16 cellular contexts compared by ENCODE assay signal in genomic region chr9:120398286-120398685, GRCh38.
DNase-seq lines count a peak whose midpoint lies in the region; ATAC-seq and TF ChIP-seq lines count a peak whose summit lies in the region.
"Had no signal": no experiment of that assay in that cellular context is flagged by ENCODE, and none has a peak within 500 bp of the region (broad histone marks: within the 10 kb centered on the region; RNA-seq: fewer than 3 reads in every experiment).

No MANE protein-coding gene starts in this region.

- H3K4me2 ChIP-seq in GM23248 (ENCODE audit: unreplicated experiment): no peak overlapping the region

- no peak for TF ChIP-seq POLR2A in GM18505 (IDR thresholded peaks at IDR 0.05; ENCODE audit: borderline replicate concordance, extremely low read depth, insufficient read depth, insufficient read length)

- H3K27me3 ChIP-seq in GM23248 (replicated peaks; ENCODE audit: insufficient read depth): no peaks in the 10 kb centered on the region
- H3K27me3 ChIP-seq in adipocyte (replicated peaks; ENCODE audit: control insufficient read depth, insufficient read depth, low read length): no peaks in the 10 kb centered on the region

- peaks cover 51% of the 10 kb centered on the region for H3F3A ChIP-seq in GM23248 (ENCODE audit: insufficient read depth)

- peaks cover 6% of the 10 kb centered on the region; the same call in 1 of the 2 replicates for H3K79me2 ChIP-seq in GM23248 (ENCODE audit: insufficient read depth)

- no peaks in the 10 kb centered on the region for H3K27me3 Mint-ChIP-seq in T-helper 17 cell
- H3K27me3 Mint-ChIP-seq: CD4-positive, alpha-beta T cell had no signal

- in situ Hi-C loops in GM23248 (cut with MboI): no loop called here

- DNase-seq in GM23248: peak; percentile 51
- DNase-seq in adipocyte (ENCODE audit: low read depth): peak; percentile 49
- peak; percentile 19 for DNase-seq in fibroblast of gingiva (ENCODE audit: low read depth)
- DNase-seq in T-helper 17 cell: no peak
- no peak for DNase-seq in RKO (ENCODE audit: low spot score)
- DNase-seq: ACHN; AML-193; Caco-2; CD4-positive, alpha-beta T cell; GOT3; H7 had no signal

- H3K36me3 Mint-ChIP-seq in T-helper 17 cell (ENCODE audit: low read depth): peaks cover 14% of the 10 kb centered on the region

- peaks cover 68% of the 10 kb centered on the region for H3K4me1 ChIP-seq in GM23248 (ENCODE audit: insufficient read depth)
- H3K4me1 ChIP-seq in adipocyte (ENCODE audit: control insufficient read depth, insufficient read depth, low read length): peaks cover 34% of the 10 kb centered on the region
- H3K4me1 ChIP-seq: Caco-2 had no signal

- H3K36me3 ChIP-seq in GM23248 (ENCODE audit: low read depth): no peaks in the 10 kb centered on the region; the same call in 1 of the 2 replicates
- peaks cover 58% of the 10 kb centered on the region for H3K36me3 ChIP-seq in adipocyte (ENCODE audit: control insufficient read depth, insufficient read depth, low read length, severe bottlenecking)

- H3K9me2 ChIP-seq in GM23248 (ENCODE audit: insufficient read depth): no peaks in the 10 kb centered on the region

- H2AFZ ChIP-seq in GM23248: no peak overlapping the region

- no peak overlapping the region for H3K4me3 ChIP-seq in GM23248
- H3K4me3 ChIP-seq in adipocyte (ENCODE audit: low read length): no peak overlapping the region
- H3K4me3 ChIP-seq: K562 had no signal

- H3K9ac ChIP-seq in GM23248 (no peak overlapping the region), adipocyte (ENCODE audit: low read length) (no peak overlapping the region)

- peaks cover 18% of the 10 kb centered on the region for H3K4me1 Mint-ChIP-seq in T-helper 17 cell

- no peak overlapping the region for H3K27ac Mint-ChIP-seq in T-helper 17 cell

- ATAC-seq in T-helper 17 cell (no peak), HG03097 (IDR thresholded peaks at IDR 0.05; ENCODE audit: low FRiP score, unreplicated experiment) (no peak), GM18505 (IDR thresholded peaks at IDR 0.05; ENCODE audit: unreplicated experiment) (no peak)
- ATAC-seq: K562 had no signal

- H3K27ac ChIP-seq in GM23248: peak overlapping the region; percentile 45
- H3K27ac ChIP-seq: C4-2B, HL-60 had no signal

- no peaks in the 10 kb centered on the region for H3K9me3 ChIP-seq in GM23248 (ENCODE audit: low read depth)
- no peaks in the 10 kb centered on the region for H3K9me3 ChIP-seq in adipocyte (ENCODE audit: control insufficient read depth, low read length)
- H3K9me3 ChIP-seq in T-helper 17 cell (ENCODE audit: control insufficient read depth, low read length, poor library complexity, severe bottlenecking): no peaks in the 10 kb centered on the region
- H3K9me3 ChIP-seq: Caco-2 had no signal

- no peaks in the 10 kb centered on the region for H4K20me1 ChIP-seq in GM23248 (ENCODE audit: insufficient read depth)

- no peak overlapping the region for H3K4me3 Mint-ChIP-seq in T-helper 17 cell
- H3K4me3 Mint-ChIP-seq: CD4-positive, alpha-beta T cell had no signal

Comparison
In these comparisons a context has a peak if more than half of its experiments do, and no peak if none do; other contexts are left out.
1. DNase-seq: peak in GM23248 (single experiment), adipocyte (single experiment) and fibroblast of gingiva (single experiment); none in T-helper 17 cell (0 of 3) and RKO (single experiment).